13 cellular contexts compared by ENCODE assay signal in the genomic region with DNA sequence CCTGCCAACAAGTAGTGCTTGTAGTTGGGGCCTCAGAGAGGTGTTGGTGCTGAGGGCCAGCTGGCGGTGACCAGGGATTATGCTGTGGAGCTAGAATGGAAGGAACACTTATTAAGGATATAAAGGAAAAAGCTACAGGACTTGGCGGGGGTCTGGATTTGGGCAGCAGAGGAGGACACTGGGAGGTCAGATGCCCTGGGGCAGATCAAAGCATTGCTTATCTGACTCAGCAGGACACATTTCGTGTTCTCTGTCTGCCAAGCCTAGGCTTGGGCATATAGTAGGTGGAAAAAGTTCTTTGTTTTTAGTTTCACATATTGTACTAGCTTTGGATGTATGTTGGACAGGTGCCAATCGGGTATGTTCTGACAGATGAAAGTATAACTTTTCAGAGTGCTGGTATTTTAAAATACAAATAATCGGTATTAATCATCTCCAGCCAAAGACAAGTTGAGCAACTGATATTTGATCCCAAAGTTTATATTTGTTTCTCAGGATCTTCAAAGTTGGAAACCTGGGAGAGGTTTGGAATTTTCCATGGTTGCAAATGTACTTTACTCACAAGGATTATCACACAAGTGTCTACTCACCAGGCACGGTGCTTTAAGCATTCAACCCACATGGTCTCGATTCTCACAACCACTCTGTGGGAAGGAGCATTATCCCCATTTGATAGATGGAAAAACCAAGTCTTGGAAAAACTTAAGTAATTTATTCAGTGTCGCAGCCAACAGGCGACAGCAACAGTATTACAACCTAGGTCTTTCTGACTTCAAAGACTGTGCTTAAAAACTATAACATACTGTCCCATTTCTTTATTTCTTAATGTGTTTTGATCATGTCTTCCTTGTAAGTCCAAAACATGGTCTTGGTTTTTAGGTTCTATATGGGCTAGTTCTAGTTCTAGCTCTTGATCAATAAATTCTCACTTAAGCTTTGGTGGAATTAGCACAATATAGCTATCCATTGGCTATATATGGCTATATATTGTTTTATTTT.
DNase-seq lines count a peak whose midpoint lies in the region; ATAC-seq and TF ChIP-seq lines count a peak whose summit lies in the region.
"Had no signal": no experiment of that assay in that cellular context is flagged by ENCODE, and none has a peak within 500 bp of the region (broad histone marks: within the 10 kb centered on the region; RNA-seq: fewer than 3 reads in every experiment).

No MANE protein-coding gene starts in this region.

- H3K4me1 Mint-ChIP-seq in CD4-positive, CD25-positive, alpha-beta regulatory T cell = peaks cover 54 to 95% (median 76%) of the 10 kb centered on the region in 4 donors
- H3K4me1 Mint-ChIP-seq in activated naive CD8-positive, alpha-beta T cell treated with anti-CD3 and anti-CD28 coated beads for 36 hours = peaks cover 58% of the 10 kb centered on the region
- H3K4me1 Mint-ChIP-seq in naive thymus-derived CD4-positive, alpha-beta T cell = peaks cover 62 to 94% (median 83%) of the 10 kb centered on the region in 7 donors
- H3K4me1 Mint-ChIP-seq in GM23338 = peaks cover 21% of the 10 kb centered on the region

- no peaks in the 10 kb centered on the region for H3K9me3 ChIP-seq in CD4-positive, CD25-positive, alpha-beta regulatory T cell (ENCODE audit: control insufficient read depth in 2 of 2, low read length in 2 of 2)
- no peaks in the 10 kb centered on the region for H3K9me3 ChIP-seq in naive thymus-derived CD4-positive, alpha-beta T cell (ENCODE audit: control insufficient read depth in 2 of 3, low read length in 3 of 3)
- H3K9me3 ChIP-seq in SJCRH30 (replicated peaks) = no peaks in the 10 kb centered on the region

- CTCF ChIA-PET in RWPE1 (lab: Yijun Ruan, JAX) = interaction anchor here (0.6 kb wide), 1 partner anchor 47 kb away, joined by 3 read pairs; no protein-coding TSS in a partner anchor
- CTCF ChIA-PET in naive thymus-derived CD4-positive, alpha-beta T cell (lab: Charles Lee) = interaction anchor here (0.5 to 3.7 kb wide), 6 partner anchors 15 to 71 kb away, joined by 3 to 20 read pairs (median 3); a partner anchor contains a TSS

- peak in 2 of 3 donors; percentile 24 to 32 for DNase-seq in CD4-positive, CD25-positive, alpha-beta regulatory T cell
- DNase-seq in RWPE1 (ENCODE audit: low spot score) (peak; percentile 73), NCI-H1436 (lab: John Stamatoyannopoulos, UW) (no peak), SJCRH30 (no peak), GM23338 (ENCODE audit: low spot score) (no peak), ACHN (no peak)
- DNase-seq in activated naive CD8-positive, alpha-beta T cell treated with anti-CD3 and anti-CD28 coated beads for 36 hours = peak; percentile 5
- peak in 4 of 9 donors; percentile 18 to 38 (median 33) for DNase-seq in naive thymus-derived CD4-positive, alpha-beta T cell
- DNase-seq: islet precursor cell, OCI-M1 had no signal

- peaks cover 24% of the 10 kb centered on the region for H3K36me3 Mint-ChIP-seq in CD4-positive, CD25-positive, alpha-beta regulatory T cell
- peaks cover 27% of the 10 kb centered on the region for H3K36me3 Mint-ChIP-seq in activated naive CD8-positive, alpha-beta T cell treated with anti-CD3 and anti-CD28 coated beads for 36 hours
- peaks cover 7 to 50% (median 18%) of the 10 kb centered on the region in 5 donors for H3K36me3 Mint-ChIP-seq in naive thymus-derived CD4-positive, alpha-beta T cell
- H3K36me3 Mint-ChIP-seq in GM23338 (ENCODE audit: low read depth) = peaks cover 26% of the 10 kb centered on the region

- H3K9me3 Mint-ChIP-seq in CD4-positive, CD25-positive, alpha-beta regulatory T cell = peaks cover 0 to 3% (median 0%) of the 10 kb centered on the region in 7 donors
- H3K9me3 Mint-ChIP-seq in activated naive CD8-positive, alpha-beta T cell treated with anti-CD3 and anti-CD28 coated beads for 36 hours = peaks cover 4% of the 10 kb centered on the region
- peaks cover 0 to 6% (median 0%) of the 10 kb centered on the region in 11 donors for H3K9me3 Mint-ChIP-seq in naive thymus-derived CD4-positive, alpha-beta T cell
- peaks cover 18% of the 10 kb centered on the region for H3K9me3 Mint-ChIP-seq in GM23338
- H3K9me3 Mint-ChIP-seq: nephron had no signal

- POLR2A ChIA-PET in RWPE1 (lab: Yijun Ruan, JAX; ENCODE audit: low non-redundant PET) = no interaction called here
- POLR2A ChIA-PET in naive thymus-derived CD4-positive, alpha-beta T cell (lab: Charles Lee) = interaction anchor here (0.9 to 3.1 kb wide), 3 partner anchors 10 to 70 kb away, joined by 3 to 24 read pairs (median 4); a partner anchor contains a TSS

- H4K20me1 ChIP-seq in GM23338 (replicated peaks; ENCODE audit: insufficient read depth) = no peaks in the 10 kb centered on the region

- no peaks in the 10 kb centered on the region for H3K27me3 Mint-ChIP-seq in CD4-positive, CD25-positive, alpha-beta regulatory T cell
- no peaks in the 10 kb centered on the region for H3K27me3 Mint-ChIP-seq in activated naive CD8-positive, alpha-beta T cell treated with anti-CD3 and anti-CD28 coated beads for 36 hours
- H3K27me3 Mint-ChIP-seq in naive thymus-derived CD4-positive, alpha-beta T cell = no peaks in the 10 kb centered on the region
- peaks cover 1% of the 10 kb centered on the region for H3K27me3 Mint-ChIP-seq in GM23338 (ENCODE audit: insufficient read depth, low read depth, poor library complexity)
- H3K27me3 Mint-ChIP-seq: B cell had no signal

- no peak for ATAC-seq in CD4-positive, CD25-positive, alpha-beta regulatory T cell (ENCODE audit: low read depth in 2 of 2)
- no peak for ATAC-seq in naive thymus-derived CD4-positive, alpha-beta T cell
- no peak for ATAC-seq in GM23338

- peak overlapping the region; percentile 45 for H3K4me3 ChIP-seq in CD4-positive, CD25-positive, alpha-beta regulatory T cell (ENCODE audit: low read depth, low read length)
- H3K4me3 ChIP-seq in naive thymus-derived CD4-positive, alpha-beta T cell (ENCODE audit: low read length) = no peak overlapping the region
- H3K4me3 ChIP-seq in SJCRH30 (no peak overlapping the region), GM23338 (no peak overlapping the region)
- H3K4me3 ChIP-seq: skin epidermis had no signal

- peaks cover 16% of the 10 kb centered on the region for H3K36me3 ChIP-seq in CD4-positive, CD25-positive, alpha-beta regulatory T cell (ENCODE audit: control insufficient read depth, insufficient read depth, low read length)
- no peaks in the 10 kb centered on the region for H3K36me3 ChIP-seq in naive thymus-derived CD4-positive, alpha-beta T cell (ENCODE audit: control insufficient read depth in 2 of 3, insufficient read depth in 3 of 3, low read length in 3 of 3)
- H3K36me3 ChIP-seq in SJCRH30 (no peaks in the 10 kb centered on the region), GM23338 (ENCODE audit: insufficient read depth) (no peaks in the 10 kb centered on the region)

- no peaks in the 10 kb centered on the region for H3K27me3 ChIP-seq in CD4-positive, CD25-positive, alpha-beta regulatory T cell (ENCODE audit: control insufficient read depth, insufficient read depth, low read length)
- H3K27me3 ChIP-seq in naive thymus-derived CD4-positive, alpha-beta T cell (ENCODE audit: control insufficient read depth in 2 of 2, insufficient read depth in 2 of 2, low read length in 2 of 2) = no peaks in the 10 kb centered on the region
- H3K27me3 ChIP-seq in SJCRH30 = no peaks in the 10 kb centered on the region
- no peaks in the 10 kb centered on the region for H3K27me3 ChIP-seq in GM23338 (ENCODE audit: insufficient read depth)

- H3K4me2 ChIP-seq in GM23338 = no peak overlapping the region

- peaks cover 58% of the 10 kb centered on the region for H3K4me1 ChIP-seq in CD4-positive, CD25-positive, alpha-beta regulatory T cell (ENCODE audit: control insufficient read depth, insufficient read depth, low read length, poor library complexity, severe bottlenecking)
- H3K4me1 ChIP-seq in naive thymus-derived CD4-positive, alpha-beta T cell (ENCODE audit: control insufficient read depth in 2 of 2, insufficient read depth in 2 of 2, low read length in 2 of 2) = peaks cover 54 to 67% of the 10 kb centered on the region in 2 donors
- H3K4me1 ChIP-seq in SJCRH30 (no peaks in the 10 kb centered on the region), GM23338 (ENCODE audit: insufficient read depth) (peaks cover 25% of the 10 kb centered on the region)

- peak overlapping the region; percentile 80 for H3K27ac ChIP-seq in CD4-positive, CD25-positive, alpha-beta regulatory T cell (ENCODE audit: insufficient read depth, low read length, poor library complexity, severe bottlenecking)
- peak overlapping the region; percentile 96 for H3K27ac ChIP-seq in RWPE1
- H3K27ac ChIP-seq in naive thymus-derived CD4-positive, alpha-beta T cell (ENCODE audit: low read depth, low read length) = peak overlapping the region; percentile 59
- H3K27ac ChIP-seq in SJCRH30 = no peak overlapping the region
- no peak overlapping the region for H3K27ac ChIP-seq in GM23338 (ENCODE audit: low read depth)

- in situ Hi-C loops in ACHN (cut with HindIII; ENCODE audit: low pct_ligation_motif_present, low pct_unique_long_range_greater_than_20kb, low sequenced_read_pairs) = no loop called here

- peak overlapping the region; percentile 64 to 72 (median 66) for H3K4me3 Mint-ChIP-seq in CD4-positive, CD25-positive, alpha-beta regulatory T cell
- no peak overlapping the region for H3K4me3 Mint-ChIP-seq in activated naive CD8-positive, alpha-beta T cell treated with anti-CD3 and anti-CD28 coated beads for 36 hours
- H3K4me3 Mint-ChIP-seq in naive thymus-derived CD4-positive, alpha-beta T cell = peak overlapping the region; percentile 23 to 78 (median 53)
- H3K4me3 Mint-ChIP-seq in GM23338 = no peak overlapping the region
- H3K4me3 Mint-ChIP-seq: B cell, nephron had no signal

- TF ChIP-seq CTCF in RWPE1 (conservative IDR thresholded peaks at IDR 0.05; ENCODE audit: low read depth) (no peak), GM23338 (conservative IDR thresholded peaks at IDR 0.05; ENCODE audit: low read depth in 2 of 2) (no peak)

- intact Hi-C loops in naive thymus-derived CD4-positive, alpha-beta T cell (cut with micrococcal nuclease) = loop anchor here (1.0 to 5.0 kb wide), 10 partner anchors 22 to 1305 kb away; a partner anchor contains a TSS

- H2AFZ ChIP-seq in GM23338 = no peak overlapping the region

- H3K79me2 ChIP-seq in GM23338 (replicated peaks; ENCODE audit: insufficient read depth) = peaks cover 10% of the 10 kb centered on the region; the same call in 1 of the 2 replicates

- H3F3A ChIP-seq in GM23338 (replicated peaks; ENCODE audit: low read depth) = no peaks in the 10 kb centered on the region

- peak overlapping the region; percentile 94 to 98 (median 95) for H3K27ac Mint-ChIP-seq in CD4-positive, CD25-positive, alpha-beta regulatory T cell
- peak overlapping the region; percentile 86 for H3K27ac Mint-ChIP-seq in activated naive CD8-positive, alpha-beta T cell treated with anti-CD3 and anti-CD28 coated beads for 36 hours
- peak overlapping the region; percentile 83 to 98 (median 93) for H3K27ac Mint-ChIP-seq in naive thymus-derived CD4-positive, alpha-beta T cell
- no peak overlapping the region for H3K27ac Mint-ChIP-seq in GM23338
- H3K27ac Mint-ChIP-seq: B cell, nephron had no signal

- no peaks in the 10 kb centered on the region; the same call in 1 of the 2 replicates for H3K9me2 ChIP-seq in GM23338 (ENCODE audit: insufficient read depth)

TF ChIP-seq in GM23338, 12 proteins besides CTCF, POLR2A, EP300 and RAD21 (continues in another document):
- no peak for TF ChIP-seq ZNF114 (CRISPR knock-in tag; IDR thresholded peaks at IDR 0.05)

Comparison
In these comparisons a context has a peak if more than half of its experiments do, and no peak if none do; other contexts are left out.
1. DNase-seq: peak in CD4-positive, CD25-positive, alpha-beta regulatory T cell (2 of 3), RWPE1 (single experiment) and activated naive CD8-positive, alpha-beta T cell treated with anti-CD3 and anti-CD28 coated beads for 36 hours (single experiment); none in NCI-H1436 (single experiment), SJCRH30 (0 of 2), GM23338 (single experiment) and ACHN (single experiment).
2. H3K27ac ChIP-seq: peak in CD4-positive, CD25-positive, alpha-beta regulatory T cell (single experiment), RWPE1 (single experiment) and naive thymus-derived CD4-positive, alpha-beta T cell (single experiment); none in SJCRH30 (single experiment) and GM23338 (single experiment).
3. H3K4me3 Mint-ChIP-seq: peak in CD4-positive, CD25-positive, alpha-beta regulatory T cell (4 of 4) and naive thymus-derived CD4-positive, alpha-beta T cell (10 of 10); none in activated naive CD8-positive, alpha-beta T cell treated with anti-CD3 and anti-CD28 coated beads for 36 hours (single experiment) and GM23338 (single experiment).